In the genomic region with DNA sequence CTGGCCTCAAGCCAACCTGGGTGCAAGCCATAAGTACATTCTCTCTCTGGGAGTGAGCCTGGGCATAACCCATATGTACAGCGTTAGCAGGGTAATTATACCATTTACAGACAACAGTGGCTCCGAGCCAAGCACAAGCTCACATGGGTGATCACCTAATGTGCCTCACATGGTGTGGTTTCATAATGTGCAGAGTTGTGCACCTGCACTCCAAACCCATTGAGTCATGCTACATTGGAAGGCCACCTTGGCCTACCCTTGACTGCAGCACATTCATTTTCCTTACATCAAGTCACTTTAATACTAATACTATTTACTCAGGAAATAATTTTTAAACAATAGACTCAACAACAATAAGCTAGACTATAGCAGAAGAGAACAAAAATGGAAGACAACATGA, we compare ENCODE assay signal across 1 cellular context.
TF ChIP-seq lines count a peak whose summit lies in the region.

No MANE protein-coding gene starts in this region.

TF ChIP-seq in IMR-90, 13 proteins besides CTCF, POLR2A, EP300 and RAD21 (continued from another document):
- TF ChIP-seq, protein P1, sequence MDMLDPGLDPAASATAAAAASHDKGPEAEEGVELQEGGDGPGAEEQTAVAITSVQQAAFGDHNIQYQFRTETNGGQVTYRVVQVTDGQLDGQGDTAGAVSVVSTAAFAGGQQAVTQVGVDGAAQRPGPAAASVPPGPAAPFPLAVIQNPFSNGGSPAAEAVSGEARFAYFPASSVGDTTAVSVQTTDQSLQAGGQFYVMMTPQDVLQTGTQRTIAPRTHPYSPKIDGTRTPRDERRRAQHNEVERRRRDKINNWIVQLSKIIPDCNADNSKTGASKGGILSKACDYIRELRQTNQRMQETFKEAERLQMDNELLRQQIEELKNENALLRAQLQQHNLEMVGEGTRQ (IDR thresholded peaks at IDR 0.05; ENCODE audit: low read depth, low read length) = no peak
- no peak for TF ChIP-seq CHD1 (IDR thresholded peaks at IDR 0.05; ENCODE audit: low read depth, low read length)
- TF ChIP-seq SMC3 (IDR thresholded peaks at IDR 0.05; ENCODE audit: low read depth, low read length) = no peak
- no peak for TF ChIP-seq RFX5 (IDR thresholded peaks at IDR 0.05; ENCODE audit: low read depth, low read length)
